18 cellular contexts compared by ENCODE assay signal in the genomic region with DNA sequence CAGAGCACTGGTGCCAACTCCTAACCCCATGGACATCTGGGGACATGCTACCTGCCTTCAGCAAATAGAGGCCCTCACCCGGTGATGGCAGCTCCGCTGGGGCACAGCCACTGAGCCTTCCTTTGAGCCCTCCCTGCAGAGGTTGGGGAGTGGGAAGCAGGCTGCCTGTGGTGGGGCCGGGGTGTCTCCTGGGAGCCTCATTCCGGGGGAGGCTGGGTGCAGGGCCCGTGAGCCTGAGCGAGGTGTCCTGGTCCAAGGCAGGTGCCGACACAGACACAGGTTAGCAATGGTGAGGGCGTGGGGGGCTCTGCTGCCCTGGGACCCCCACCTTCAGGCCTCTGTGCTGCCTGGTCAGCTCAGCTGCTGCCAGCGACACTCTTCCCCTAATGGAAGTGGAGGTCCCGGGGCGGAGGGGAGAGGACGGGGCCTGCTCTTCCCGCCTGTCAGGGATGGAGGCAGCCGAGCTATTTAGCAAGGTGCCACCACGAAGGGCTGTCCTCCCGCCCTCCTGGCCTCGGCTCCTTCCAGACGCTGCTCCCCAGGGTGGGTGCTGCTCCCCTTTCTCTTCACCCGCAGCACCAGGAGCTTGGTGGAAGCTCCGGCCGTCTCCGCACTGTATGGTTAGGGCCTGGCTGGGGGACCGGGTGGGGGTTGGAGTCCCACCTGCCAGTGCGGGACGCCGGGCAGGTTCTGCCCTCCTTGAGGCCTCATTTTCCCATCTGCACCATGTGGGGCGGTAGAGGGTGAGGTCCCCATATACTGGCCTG. TPM values are rescaled to one million over a fixed set of nuclear protein-coding genes. Genes with fewer than 3 reads are reported as not detected.
A peak's percentile ranks its signal among the peaks of the same experiment; 100 is the strongest.
DNase-seq lines count a peak whose midpoint lies in the region; ATAC-seq, FAIRE-seq and TF ChIP-seq lines count a peak whose summit lies in the region.
"Had no signal": no experiment of that assay in that cellular context is flagged by ENCODE, and none has a peak within 500 bp of the region (broad histone marks: within the 10 kb centered on the region; RNA-seq: fewer than 3 reads in every experiment).

No MANE protein-coding gene starts in this region.

- no peaks in the 10 kb centered on the region for H3K36me3 ChIP-seq in GM23338 (ENCODE audit: insufficient read depth)
- no peaks in the 10 kb centered on the region for H3K36me3 ChIP-seq in MM.1S (replicated peaks; ENCODE audit: insufficient read depth, low read length)
- H3K36me3 ChIP-seq in GM12878 (ENCODE audit: control insufficient read depth in 2 of 2, insufficient read depth in 2 of 2, low read length in 1 of 2): no peaks in the 10 kb centered on the region
- no peaks in the 10 kb centered on the region for H3K36me3 ChIP-seq in neuronal stem cell (replicated peaks in 1 of 2; ENCODE audit: control insufficient read depth in 2 of 2, insufficient read depth in 2 of 2, low read length in 2 of 2)
- H3K36me3 ChIP-seq: BE2C, HAP-1 had no signal

- peak overlapping the region; percentile 93 for H3K18ac ChIP-seq in neuronal stem cell (ENCODE audit: low read length)

- peaks cover 9% of the 10 kb centered on the region for H3F3A ChIP-seq in GM23338 (replicated peaks; ENCODE audit: low read depth)
- H3F3A ChIP-seq in MM.1S (ENCODE audit: insufficient read depth, low read length): no peaks in the 10 kb centered on the region

- peak overlapping the region; percentile 98 for H2BK12ac ChIP-seq in neuronal stem cell (ENCODE audit: low read length)

- H3K4me2 ChIP-seq in GM23338: no peak overlapping the region
- H3K4me2 ChIP-seq in MM.1S (ENCODE audit: low read depth, low read length): no peak overlapping the region
- no peak overlapping the region for H3K4me2 ChIP-seq in GM12878 (ENCODE audit: control insufficient read depth, insufficient read depth)
- no peak overlapping the region for H3K4me2 ChIP-seq in neuronal stem cell (ENCODE audit: insufficient read depth, low read length, poor library complexity, severe bottlenecking)

- ATAC-seq in GM23338 (no peak), GM12878 (0 out of 3 replicates have a peak, but pooled peaks have one; percentile 21), GM21447 (IDR thresholded peaks at IDR 0.05; ENCODE audit: unreplicated experiment) (no peak)

- TF ChIP-seq POLR2A in GM12878 (IDR thresholded peaks at IDR 0.05; ENCODE audit: low read depth, low read length): no peak

- H3K4me3 ChIP-seq in GM23338 (no peak overlapping the region), MM.1S (ENCODE audit: low read length) (no peak overlapping the region), GM12878 (no peak overlapping the region), neuronal stem cell (ENCODE audit: low read length in 2 of 2) (no peak overlapping the region)
- H3K4me3 ChIP-seq: HAP-1 had no signal

- H3K23ac ChIP-seq in neuronal stem cell (ENCODE audit: low read depth, low read length, poor library complexity): peak overlapping the region; percentile 91

- peak; percentile 45 for DNase-seq in GM23338 (ENCODE audit: low spot score)
- DNase-seq in MM.1S: no peak
- no peak for DNase-seq in GM12878 (ENCODE audit: low read depth, low spot score)
- no peak for DNase-seq in neuronal stem cell (ENCODE audit: low spot score)
- no peak for DNase-seq in chondrocyte (ENCODE audit: low spot score)
- DNase-seq in stimulated activated CD4-positive, alpha-beta T cell treated with anti-CD3 and anti-CD28 coated beads, Interleukin-2, amount 100 ng/mL, for 24 hours: no peak
- no peak for DNase-seq in LoVo (ENCODE audit: low spot score)
- DNase-seq: BE2C; Caco-2; CD8-positive, alpha-beta memory T cell; DND-41; GDM1; HFFc6 had no signal

- FAIRE-seq in GM12878 (lab: Jason Lieb, UNC): no peak
- FAIRE-seq: GM19239 had no signal

- H3K9me2 ChIP-seq in GM23338 (ENCODE audit: insufficient read depth) (no peaks in the 10 kb centered on the region), MM.1S (replicated peaks; ENCODE audit: insufficient read depth, low read length) (no peaks in the 10 kb centered on the region)

- H2BK120ac ChIP-seq in neuronal stem cell (ENCODE audit: low read depth, low read length): peak overlapping the region; percentile 72

- peaks cover 12% of the 10 kb centered on the region for H3K27me3 Mint-ChIP-seq in GM23338 (ENCODE audit: insufficient read depth, low read depth, poor library complexity)
- H3K27me3 Mint-ChIP-seq in chondrocyte (ENCODE audit: low read depth): no peaks in the 10 kb centered on the region
- H3K27me3 Mint-ChIP-seq: CD8-positive, alpha-beta memory T cell had no signal

- H3K14ac ChIP-seq in neuronal stem cell (ENCODE audit: low read length): no peak overlapping the region

- peak overlapping the region; percentile 66 for H3K4ac ChIP-seq in neuronal stem cell (ENCODE audit: low read length)

- no peak overlapping the region for H4K8ac ChIP-seq in neuronal stem cell (ENCODE audit: low read depth, low read length)

- no peaks in the 10 kb centered on the region for H3K27me3 ChIP-seq in GM23338 (ENCODE audit: insufficient read depth)
- peaks cover 80% of the 10 kb centered on the region for H3K27me3 ChIP-seq in MM.1S (replicated peaks; ENCODE audit: insufficient read depth, low read length)
- H3K27me3 ChIP-seq in GM12878 (replicated peaks in 1 of 2; ENCODE audit: control insufficient read depth in 2 of 2, insufficient read depth in 2 of 2, low read length in 1 of 2): no peaks in the 10 kb centered on the region; a peak in 1 of 4 replicates
- peaks cover 0 to 15% (median 0%) of the 10 kb centered on the region in 3 experiments for H3K27me3 ChIP-seq in neuronal stem cell (ENCODE audit: control insufficient read depth in 3 of 3, insufficient read depth in 3 of 3, low read depth in 1 of 3, low read length in 3 of 3)
- H3K27me3 ChIP-seq: BE2C had no signal

- H3K79me2 ChIP-seq in GM23338 (replicated peaks; ENCODE audit: insufficient read depth) (0 out of 2 replicates have a peak, but pooled peaks cover 3% of the 10 kb centered on the region), MM.1S (ENCODE audit: low read length) (no peaks in the 10 kb centered on the region), GM12878 (ENCODE audit: control insufficient read depth, insufficient read depth, low read length) (no peaks in the 10 kb centered on the region)

- peaks cover 27% of the 10 kb centered on the region for H3K79me1 ChIP-seq in neuronal stem cell (ENCODE audit: low read depth, low read length)

- intact Hi-C loops in GM12878 (cut with micrococcal nuclease; ENCODE audit: unreplicated experiment): no loop called here

- in situ Hi-C loops in GM12878 (cut with MboI): no loop called here

- H2BK15ac ChIP-seq in neuronal stem cell (ENCODE audit: low read length): peak overlapping the region; percentile 98

- H2AFZ ChIP-seq in GM23338 (no peak overlapping the region), MM.1S (ENCODE audit: low read length) (no peak overlapping the region), GM12878 (ENCODE audit: control insufficient read depth, low read depth, low read length) (no peak overlapping the region), neuronal stem cell (ENCODE audit: low read length) (no peak overlapping the region)

- no peaks in the 10 kb centered on the region for H3K9me3 Mint-ChIP-seq in GM23338
- H3K9me3 Mint-ChIP-seq in chondrocyte (ENCODE audit: low read depth): no peaks in the 10 kb centered on the region
- H3K9me3 Mint-ChIP-seq: CD8-positive, alpha-beta memory T cell; HFFc6 had no signal

- H3K9me3 ChIP-seq in MM.1S (replicated peaks; ENCODE audit: insufficient read depth, low read length): no peaks in the 10 kb centered on the region
- no peaks in the 10 kb centered on the region for H3K9me3 ChIP-seq in GM12878 (replicated peaks; ENCODE audit: control insufficient read depth, insufficient read depth, low read length)
- no peaks in the 10 kb centered on the region for H3K9me3 ChIP-seq in neuronal stem cell (replicated peaks in 1 of 2; ENCODE audit: control insufficient read depth in 2 of 2, insufficient read depth in 1 of 2, low read depth in 1 of 2, low read length in 2 of 2)
- H3K9me3 ChIP-seq: BE2C, Caco-2, HAP-1 had no signal

- H2AK5ac ChIP-seq in neuronal stem cell (ENCODE audit: low read depth, low read length): peak overlapping the region; percentile 99

- H3K36me3 Mint-ChIP-seq in GM23338 (ENCODE audit: low read depth) (peaks cover 3% of the 10 kb centered on the region; the same call in 1 of the 3 replicates), chondrocyte (ENCODE audit: low read depth) (no peaks in the 10 kb centered on the region)
- H3K36me3 Mint-ChIP-seq: CD8-positive, alpha-beta memory T cell had no signal

- H3K4me1 ChIP-seq in GM23338 (ENCODE audit: insufficient read depth) (peaks cover 23% of the 10 kb centered on the region), MM.1S (ENCODE audit: low read length) (no peaks in the 10 kb centered on the region), GM12878 (ENCODE audit: control insufficient read depth, insufficient read depth, low read length) (no peaks in the 10 kb centered on the region), neuronal stem cell (ENCODE audit: control insufficient read depth in 2 of 2, insufficient read depth in 1 of 2, low read depth in 1 of 2, low read length in 2 of 2) (peaks cover 38 to 42% of the 10 kb centered on the region in 2 donors)
- H3K4me1 ChIP-seq: HAP-1 had no signal

- RAD21 ChIA-PET in GM12878 (lab: Charles Lee; ENCODE audit: unreplicated experiment): no interaction called here

- WGBS in GM12878 (ENCODE audit: insufficient coverage, insufficient replicate concordance, low lambda C conversion rate, missing lambda C conversion rate): 50% methylated on average over 25 of the region's 27 CpGs
- WGBS in neuronal stem cell (ENCODE audit: extremely low coverage in 2 of 2, insufficient read length in 2 of 2, insufficient replicate concordance in 1 of 2), 2 donors: no CpG with 5 or more reads among the region's 27 CpGs

- H3K27ac ChIP-seq in GM23338 (ENCODE audit: low read depth) (no peak overlapping the region), MM.1S (ENCODE audit: low read length) (no peak overlapping the region), GM12878 (ENCODE audit: control insufficient read depth, insufficient read depth) (no peak overlapping the region), neuronal stem cell (replicated peaks; ENCODE audit: low read length) (no peak overlapping the region)

- SMC1A ChIA-PET in GM12878 (lab: Charles Lee; ENCODE audit: uncharacterized antibody, unreplicated experiment): no interaction called here

- H3K27ac Mint-ChIP-seq in GM23338 (no peak overlapping the region), chondrocyte (ENCODE audit: unreplicated experiment) (no peak overlapping the region)
- H3K27ac Mint-ChIP-seq: CD8-positive, alpha-beta memory T cell; HFFc6 had no signal

- TF ChIP-seq EP300 in GM12878 (IDR thresholded peaks at IDR 0.05; ENCODE audit: borderline replicate concordance in 1 of 2, control insufficient read depth in 1 of 2, low read depth in 2 of 2, low read length in 2 of 2): no peak

- TF ChIP-seq CTCF in GM23338 (conservative IDR thresholded peaks at IDR 0.05; ENCODE audit: low read depth in 2 of 2): 0 out of 4 replicates have a peak, but pooled peaks of 1 of the 2 experiments have one; percentile 10
- peak; percentile 14; the same call in 1 of the 2 replicates for TF ChIP-seq CTCF in MM.1S (IDR thresholded peaks at IDR 0.05; ENCODE audit: low read length)
- TF ChIP-seq CTCF in GM12878 (IDR thresholded peaks at IDR 0.05 in 2 of 3, conservative IDR thresholded peaks at IDR 0.05 in 1 of 3; ENCODE audit: control insufficient read depth in 2 of 3, extremely low read depth in 1 of 3, insufficient read depth in 1 of 3, low read depth in 3 of 3, low read length in 3 of 3): no peak; a peak in 1 of 6 replicates
- no peak for TF ChIP-seq CTCF in chondrocyte (IDR thresholded peaks at IDR 0.05)

- peak overlapping the region; percentile 39 for H2BK5ac ChIP-seq in neuronal stem cell (ENCODE audit: low read length)

- CTCF ChIA-PET in GM12878 (lab: Yijun Ruan, JAX): no interaction called here

- H3K4me3 Mint-ChIP-seq in GM23338 (no peak overlapping the region), chondrocyte (ENCODE audit: unreplicated experiment) (no peak overlapping the region)
- H3K4me3 Mint-ChIP-seq: CD8-positive, alpha-beta memory T cell; HFFc6 had no signal

- H3K4me1 Mint-ChIP-seq in GM23338: peaks cover 32% of the 10 kb centered on the region
- no peaks in the 10 kb centered on the region for H3K4me1 Mint-ChIP-seq in chondrocyte (ENCODE audit: low read depth)

- H3K9ac ChIP-seq in MM.1S (ENCODE audit: low read length) (no peak overlapping the region), GM12878 (ENCODE audit: control insufficient read depth, insufficient read depth, low read length) (no peak overlapping the region), neuronal stem cell (ENCODE audit: low read depth, low read length, poor library complexity) (peak overlapping the region; percentile 30)

- no TSS peak for BruUV-seq in GM12878 (replicated peaks; lab: Mats Ljungman, UMichigan)

- H4K91ac ChIP-seq in neuronal stem cell (ENCODE audit: low read depth, low read length, poor library complexity): no peak overlapping the region

- POLR2A ChIA-PET in GM12878 (lab: Charles Lee): no interaction called here

- H4K20me1 ChIP-seq in GM23338 (replicated peaks; ENCODE audit: insufficient read depth): peaks cover 17% of the 10 kb centered on the region
- no peaks in the 10 kb centered on the region for H4K20me1 ChIP-seq in MM.1S (ENCODE audit: insufficient read depth, low read length)
- H4K20me1 ChIP-seq in GM12878 (ENCODE audit: control insufficient read depth, insufficient read depth): no peaks in the 10 kb centered on the region

- TF ChIP-seq RAD21 in GM12878 (IDR thresholded peaks at IDR 0.05; ENCODE audit: insufficient read depth, low read depth, low read length): no peak

RNA-seq across cellular contexts. Expression of a gene that starts 11.2 kb away (rescaled TPM):
- total RNA-seq in GM23338 (2014; rRNA removed; shearing (Covaris generic)): 145 and 150 TPM in 2 replicates
- polyA plus RNA-seq in GM23338 (2016; fragmentation: Nextera tagmentation; extraction: Ambion mirVana) (76.8 and 88.4 TPM in 2 replicates), GM12878 (2011; rRNA removed) (6.5 and 13.4 TPM in 2 replicates), GM12878 (2014; fragmentation: Illumina TruSeq; extraction: Trizol) (0.96 TPM in 1 of 2 replicates, not detected in the other), GM12878 (2014; fragmentation: Nextera tagmentation; extraction: Ambion mirVana) (under 1 TPM in 1 of 2 experiments, not detected in 1; 0.37 TPM), GM12878 (2014; rRNA removed) (11.6 and 14.0 TPM in 2 replicates), GM12878 (2016; fragmentation: Nextera tagmentation; extraction: Ambion mirVana) (1 to 10 TPM; 7.6 to 8.5 TPM)
- 47.0 and 47.6 TPM in 2 replicates for total RNA-seq in GM12878 (2013; cell fraction: nucleolus; rRNA removed)
- total RNA-seq in GM12878 (2014; rRNA removed) (9.3 and 10.1 TPM in 2 replicates), GM12878 (2014; rRNA removed; fragmentation: Illumina TruSeq; extraction: Trizol) (2.3 and 2.7 TPM in 2 replicates), GM12878 (2021) (8.7 and 9.0 TPM in 2 replicates), chondrocyte (62.3 to 115 TPM (median 69.2 TPM) in 3 replicates)
- 3.5 TPM for polyA plus RNA-seq in GM12878 (2011; ENCODE audit: low read depth)
- polyA plus RNA-seq in GM12878 (2011; cell fraction: cytosol; rRNA removed): 22.9 and 34.0 TPM in 2 replicates
- 75.6 and 100 TPM in 2 replicates for polyA plus RNA-seq in GM12878 (2011; cell fraction: nucleus; rRNA removed)
- polyA plus RNA-seq in GM12878 (2012): 6.5 and 6.8 TPM in 2 replicates
- 13.9 and 15.4 TPM in 2 replicates for polyA minus RNA-seq in GM12878 (2011; rRNA and poly(A)+ RNA removed)
- 21.0 and 24.9 TPM in 2 replicates for polyA minus RNA-seq in GM12878 (2011; cell fraction: cytosol; rRNA and poly(A)+ RNA removed)
- polyA minus RNA-seq in GM12878 (2011; cell fraction: nucleus; rRNA and poly(A)+ RNA removed): 10.2 and 15.3 TPM in 2 replicates
- polyA plus RNA-seq in neuronal stem cell (2013, experiment 1 of 2): 39.4 TPM
- 35.6 TPM for polyA plus RNA-seq in neuronal stem cell (2013, experiment 2 of 2)

RNA-seq across cellular contexts. Expression of a gene that starts 11.5 kb away (rescaled TPM):
- total RNA-seq in GM23338 (2014; rRNA removed; shearing (Covaris generic)): 32.2 and 34.0 TPM in 2 replicates
- polyA plus RNA-seq in GM23338 (2016; fragmentation: Nextera tagmentation; extraction: Ambion mirVana): 369 TPM in 2 replicates
- 10.3 and 15.3 TPM in 2 replicates for total RNA-seq in GM12878 (2013; cell fraction: nucleolus; rRNA removed)
- 366 and 432 TPM in 2 replicates for total RNA-seq in GM12878 (2014; rRNA removed)
- 60.2 and 68.7 TPM in 2 replicates for total RNA-seq in GM12878 (2014; rRNA removed; fragmentation: Illumina TruSeq; extraction: Trizol)
- total RNA-seq in GM12878 (2021): 133 and 137 TPM in 2 replicates
- 11.2 TPM for polyA plus RNA-seq in GM12878 (2011; ENCODE audit: low read depth)
- polyA plus RNA-seq in GM12878 (2011; rRNA removed): 13.7 and 44.2 TPM in 2 replicates
- 76.2 and 168 TPM in 2 replicates for polyA plus RNA-seq in GM12878 (2011; cell fraction: cytosol; rRNA removed)
- polyA plus RNA-seq in GM12878 (2011; cell fraction: nucleus; rRNA removed): 129 and 164 TPM in 2 replicates
- polyA plus RNA-seq in GM12878 (2012): 136 and 240 TPM in 2 replicates
- polyA plus RNA-seq in GM12878 (2014; fragmentation: Illumina TruSeq; extraction: Trizol): 2.2 and 23.1 TPM in 2 replicates
- polyA plus RNA-seq in GM12878 (2014; fragmentation: Nextera tagmentation; extraction: Ambion mirVana): 100 to 1,000 TPM in 1 of 2 experiments, 10 to 100 TPM in 1; 68.8 to 117 TPM
- polyA plus RNA-seq in GM12878 (2014; rRNA removed): 318 and 463 TPM in 2 replicates
- 100 to 1,000 TPM; 439 to 497 TPM for polyA plus RNA-seq in GM12878 (2016; fragmentation: Nextera tagmentation; extraction: Ambion mirVana)
- polyA minus RNA-seq in GM12878 (2011; rRNA and poly(A)+ RNA removed): 70.2 and 136 TPM in 2 replicates
- polyA minus RNA-seq in GM12878 (2011; cell fraction: cytosol; rRNA and poly(A)+ RNA removed): 63.5 and 71.9 TPM in 2 replicates
- 35.2 and 55.4 TPM in 2 replicates for polyA minus RNA-seq in GM12878 (2011; cell fraction: nucleus; rRNA and poly(A)+ RNA removed)
- 129 TPM for polyA plus RNA-seq in neuronal stem cell (2013, experiment 1 of 2)
- 129 TPM for polyA plus RNA-seq in neuronal stem cell (2013, experiment 2 of 2)
- 139 to 173 TPM (median 142 TPM) in 3 replicates for total RNA-seq in chondrocyte

RNA-seq across cellular contexts. Expression of a gene that starts 21.1 kb away (rescaled TPM):
- total RNA-seq in GM23338 (2014; rRNA removed; shearing (Covaris generic)): 109 and 119 TPM in 2 replicates
- polyA plus RNA-seq in GM23338 (2016; fragmentation: Nextera tagmentation; extraction: Ambion mirVana) (62.9 and 64.4 TPM in 2 replicates), GM12878 (2011; rRNA removed) (19.9 and 39.6 TPM in 2 replicates), GM12878 (2014; fragmentation: Illumina TruSeq; extraction: Trizol) (1.5 and 9.4 TPM in 2 replicates), GM12878 (2014; fragmentation: Nextera tagmentation; extraction: Ambion mirVana) (1 to 10 TPM in 1 of 2 experiments, under 1 TPM in 1; 0.52 to 1.4 TPM), GM12878 (2014; rRNA removed) (40.1 and 41.7 TPM in 2 replicates), GM12878 (2016; fragmentation: Nextera tagmentation; extraction: Ambion mirVana) (10 to 100 TPM in 1 of 2 experiments, 1 to 10 TPM in 1; 9.4 to 11.7 TPM)
- 31.6 and 37.0 TPM in 2 replicates for total RNA-seq in GM12878 (2013; cell fraction: nucleolus; rRNA removed)
- total RNA-seq in GM12878 (2014; rRNA removed) (26.2 and 37.1 TPM in 2 replicates), GM12878 (2014; rRNA removed; fragmentation: Illumina TruSeq; extraction: Trizol) (11.1 and 17.6 TPM in 2 replicates), GM12878 (2021) (28.6 and 31.7 TPM in 2 replicates), chondrocyte (460 to 558 TPM (median 549 TPM) in 3 replicates)
- polyA plus RNA-seq in GM12878 (2011; ENCODE audit: low read depth): 11.6 TPM
- polyA plus RNA-seq in GM12878 (2011; cell fraction: cytosol; rRNA removed): 55.0 and 67.3 TPM in 2 replicates
- polyA plus RNA-seq in GM12878 (2011; cell fraction: nucleus; rRNA removed): 150 and 186 TPM in 2 replicates
- 30.4 and 30.5 TPM in 2 replicates for polyA plus RNA-seq in GM12878 (2012)
- 32.0 and 60.1 TPM in 2 replicates for polyA minus RNA-seq in GM12878 (2011; rRNA and poly(A)+ RNA removed)
- 19.9 and 21.7 TPM in 2 replicates for polyA minus RNA-seq in GM12878 (2011; cell fraction: cytosol; rRNA and poly(A)+ RNA removed)
- polyA minus RNA-seq in GM12878 (2011; cell fraction: nucleus; rRNA and poly(A)+ RNA removed): 35.8 and 46.4 TPM in 2 replicates
- polyA plus RNA-seq in neuronal stem cell (2013, experiment 1 of 2): 74.1 TPM
- 74.3 TPM for polyA plus RNA-seq in neuronal stem cell (2013, experiment 2 of 2)

RNA-seq across cellular contexts. Expression of a gene that starts 26.1 kb away (rescaled TPM):
- total RNA-seq in GM23338 (2014; rRNA removed; shearing (Covaris generic)): 58.0 and 64.1 TPM in 2 replicates
- polyA plus RNA-seq in GM23338 (2016; fragmentation: Nextera tagmentation; extraction: Ambion mirVana): 55.9 and 59.4 TPM in 2 replicates
- 19.6 and 20.5 TPM in 2 replicates for total RNA-seq in GM12878 (2013; cell fraction: nucleolus; rRNA removed)
- 19.2 and 20.1 TPM in 2 replicates for total RNA-seq in GM12878 (2014; rRNA removed)
- 3.0 and 3.7 TPM in 2 replicates for total RNA-seq in GM12878 (2014; rRNA removed; fragmentation: Illumina TruSeq; extraction: Trizol)
- 29.6 and 32.6 TPM in 2 replicates for total RNA-seq in GM12878 (2021)
- 2.2 TPM for polyA plus RNA-seq in GM12878 (2011; ENCODE audit: low read depth)
- 3.3 and 8.8 TPM in 2 replicates for polyA plus RNA-seq in GM12878 (2011; rRNA removed)
- 12.4 and 20.6 TPM in 2 replicates for polyA plus RNA-seq in GM12878 (2011; cell fraction: cytosol; rRNA removed)
- 217 and 287 TPM in 2 replicates for polyA plus RNA-seq in GM12878 (2011; cell fraction: nucleus; rRNA removed)
- polyA plus RNA-seq in GM12878 (2012): 8.8 and 10.3 TPM in 2 replicates
- 0.43 and 4.4 TPM in 2 replicates for polyA plus RNA-seq in GM12878 (2014; fragmentation: Illumina TruSeq; extraction: Trizol)
- under 1 TPM; 0.10 to 0.31 TPM for polyA plus RNA-seq in GM12878 (2014; fragmentation: Nextera tagmentation; extraction: Ambion mirVana)
- 33.7 and 44.0 TPM in 2 replicates for polyA plus RNA-seq in GM12878 (2014; rRNA removed)
- 10 to 100 TPM; 16.6 to 17.0 TPM for polyA plus RNA-seq in GM12878 (2016; fragmentation: Nextera tagmentation; extraction: Ambion mirVana)
- polyA minus RNA-seq in GM12878 (2011; rRNA and poly(A)+ RNA removed): 2.9 and 6.7 TPM in 2 replicates
- 5.2 and 5.9 TPM in 2 replicates for polyA minus RNA-seq in GM12878 (2011; cell fraction: cytosol; rRNA and poly(A)+ RNA removed)
- polyA minus RNA-seq in GM12878 (2011; cell fraction: nucleus; rRNA and poly(A)+ RNA removed): 26.6 and 33.3 TPM in 2 replicates
- 12.4 TPM for polyA plus RNA-seq in neuronal stem cell (2013, experiment 1 of 2)
- 11.8 TPM for polyA plus RNA-seq in neuronal stem cell (2013, experiment 2 of 2)
- 0.57 to 5.0 TPM (median 1.4 TPM) in 3 replicates for total RNA-seq in chondrocyte
- total RNA-seq: A172, HT1080 had no signal
- polyA plus RNA-seq: CD8-positive, alpha-beta memory T cell had no signal

RNA-seq across cellular contexts. Expression of a gene that starts 35.2 kb away (rescaled TPM):
- 33.4 and 45.6 TPM in 2 replicates for total RNA-seq in GM23338 (2014; rRNA removed; shearing (Covaris generic))
- polyA plus RNA-seq in GM23338 (2016; fragmentation: Nextera tagmentation; extraction: Ambion mirVana): 31.1 and 32.3 TPM in 2 replicates
- 29.4 and 31.7 TPM in 2 replicates for total RNA-seq in GM12878 (2013; cell fraction: nucleolus; rRNA removed)
- total RNA-seq in GM12878 (2014; rRNA removed): 9.3 and 9.8 TPM in 2 replicates
- total RNA-seq in GM12878 (2014; rRNA removed; fragmentation: Illumina TruSeq; extraction: Trizol): 2.5 and 4.2 TPM in 2 replicates
- total RNA-seq in GM12878 (2021): 33.4 and 34.0 TPM in 2 replicates
- 10.9 TPM for polyA plus RNA-seq in GM12878 (2011; ENCODE audit: low read depth)
- 1.7 and 5.1 TPM in 2 replicates for polyA plus RNA-seq in GM12878 (2011; rRNA removed)
- polyA plus RNA-seq in GM12878 (2011; cell fraction: cytosol; rRNA removed): 6.0 and 8.6 TPM in 2 replicates
- 225 and 234 TPM in 2 replicates for polyA plus RNA-seq in GM12878 (2011; cell fraction: nucleus; rRNA removed)
- polyA plus RNA-seq in GM12878 (2012): 29.5 and 33.5 TPM in 2 replicates
- polyA plus RNA-seq in GM12878 (2014; fragmentation: Illumina TruSeq; extraction: Trizol): 1.5 and 6.4 TPM in 2 replicates
- under 1 TPM; 0.19 to 0.62 TPM for polyA plus RNA-seq in GM12878 (2014; fragmentation: Nextera tagmentation; extraction: Ambion mirVana)
- polyA plus RNA-seq in GM12878 (2014; rRNA removed): 18.3 and 26.5 TPM in 2 replicates
- 10 to 100 TPM; 15.5 to 16.1 TPM for polyA plus RNA-seq in GM12878 (2016; fragmentation: Nextera tagmentation; extraction: Ambion mirVana)
- polyA minus RNA-seq in GM12878 (2011; rRNA and poly(A)+ RNA removed): 9.9 and 21.7 TPM in 2 replicates
- polyA minus RNA-seq in GM12878 (2011; cell fraction: cytosol; rRNA and poly(A)+ RNA removed): 7.4 and 10.4 TPM in 2 replicates
- 51.3 and 63.1 TPM in 2 replicates for polyA minus RNA-seq in GM12878 (2011; cell fraction: nucleus; rRNA and poly(A)+ RNA removed)
- polyA plus RNA-seq in neuronal stem cell (2013, experiment 1 of 2): 34.4 TPM
- polyA plus RNA-seq in neuronal stem cell (2013, experiment 2 of 2): 33.9 TPM
- 56.0 to 59.1 TPM (median 56.0 TPM) in 3 replicates for total RNA-seq in chondrocyte
